In the genomic region with DNA sequence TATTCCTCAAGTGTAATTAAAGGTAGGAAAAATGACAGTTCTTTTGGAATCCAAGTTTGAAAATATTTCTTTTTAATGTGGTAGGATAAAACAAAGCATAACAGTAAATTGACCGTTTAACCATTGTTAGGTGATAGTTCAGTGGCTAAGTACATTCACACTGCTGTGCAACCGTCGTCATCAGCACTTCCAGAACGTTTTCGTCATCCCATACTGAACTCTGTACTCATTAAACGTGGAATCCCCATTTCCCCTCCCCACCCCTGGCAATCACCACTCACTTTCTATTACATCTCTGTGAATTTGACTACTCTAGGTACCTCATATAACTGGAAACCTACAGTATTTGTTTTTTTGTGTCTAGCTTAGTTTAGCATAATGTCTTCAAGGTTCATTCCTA, we compare ENCODE assay signal across 18 cellular contexts. TPM values are rescaled to one million over a fixed set of nuclear protein-coding genes. Genes with fewer than 3 reads are reported as not detected.
A peak's percentile ranks its signal among the peaks of the same experiment; 100 is the strongest.
DNase-seq lines count a peak whose midpoint lies in the region; ATAC-seq, FAIRE-seq and TF ChIP-seq lines count a peak whose summit lies in the region.
"Had no signal": no experiment of that assay in that cellular context is flagged by ENCODE, and none has a peak within 500 bp of the region (broad histone marks: within the 10 kb centered on the region; RNA-seq: fewer than 3 reads in every experiment).

No MANE protein-coding gene starts in this region.

- ATAC-seq in HepG2 (no peak), natural killer cell (no peak), HG02678 (IDR thresholded peaks at IDR 0.05; ENCODE audit: unreplicated experiment) (no peak)
- ATAC-seq: GM12878 had no signal

- BruUV-seq in HepG2 (replicated peaks; lab: Mats Ljungman, UMichigan): no TSS peak

- H3K4me1 ChIP-seq in endodermal cell (ENCODE audit: control insufficient read depth, insufficient read depth, low read length): peaks cover 6% of the 10 kb centered on the region
- peaks cover 80% of the 10 kb centered on the region for H3K4me1 ChIP-seq in HepG2 (ENCODE audit: insufficient read depth, low read length)
- peaks cover 5 to 10% of the 10 kb centered on the region in 2 experiments for H3K4me1 ChIP-seq in trophoblast cell (ENCODE audit: control insufficient read depth in 1 of 2, insufficient read depth in 2 of 2, low read length in 2 of 2)
- H3K4me1 ChIP-seq in smooth muscle cell (ENCODE audit: low read depth): peaks cover 10% of the 10 kb centered on the region

- H3K27me3 ChIP-seq in endodermal cell (ENCODE audit: control insufficient read depth, insufficient read depth, low read length, poor library complexity, severe bottlenecking): no peaks in the 10 kb centered on the region
- H3K27me3 ChIP-seq in HepG2 (ENCODE audit: control insufficient read depth in 1 of 2, insufficient read depth in 2 of 2, low read length in 2 of 2): no peaks in the 10 kb centered on the region
- no peaks in the 10 kb centered on the region for H3K27me3 ChIP-seq in trophoblast cell (ENCODE audit: insufficient read depth, low read length)
- H3K27me3 ChIP-seq in smooth muscle cell (ENCODE audit: low read depth): no peaks in the 10 kb centered on the region

- no peaks in the 10 kb centered on the region for H3K79me2 ChIP-seq in HepG2 (ENCODE audit: insufficient read depth, low read length)
- H3K79me2 ChIP-seq in trophoblast cell (ENCODE audit: control insufficient read depth, insufficient read depth, low read length, poor library complexity): no peaks in the 10 kb centered on the region
- no peaks in the 10 kb centered on the region for H3K79me2 ChIP-seq in smooth muscle cell (ENCODE audit: low read depth)

- intact Hi-C loops in HepG2 (cut with micrococcal nuclease; ENCODE audit: unreplicated experiment) (no loop called here), natural killer cell (cut with micrococcal nuclease) (no loop called here)

- no peaks in the 10 kb centered on the region for H3K27me3 Mint-ChIP-seq in endodermal cell (ENCODE audit: insufficient read depth)
- no peaks in the 10 kb centered on the region for H3K27me3 Mint-ChIP-seq in natural killer cell (ENCODE audit: low read depth in 2 of 2)
- H3K27me3 Mint-ChIP-seq: B cell; CD4-positive, alpha-beta T cell had no signal

- no peak for TF ChIP-seq CTCF in endodermal cell (conservative IDR thresholded peaks at IDR 0.05)
- TF ChIP-seq CTCF in HepG2 (CRISPR knock-in tag; IDR thresholded peaks at IDR 0.05): no peak
- TF ChIP-seq CTCF in natural killer cell (IDR thresholded peaks at IDR 0.05): no peak
- no peak for TF ChIP-seq CTCF in smooth muscle cell (IDR thresholded peaks at IDR 0.05; ENCODE audit: borderline replicate concordance, insufficient read depth, poor library complexity, severe bottlenecking)

- no peak overlapping the region for H3K9ac ChIP-seq in endodermal cell (ENCODE audit: extremely low read depth, low read length, poor library complexity, severe bottlenecking)
- no peak overlapping the region for H3K9ac ChIP-seq in HepG2 (ENCODE audit: insufficient read depth, low read depth, low read length)
- no peak overlapping the region for H3K9ac ChIP-seq in trophoblast cell (ENCODE audit: low read length)
- H3K9ac ChIP-seq in smooth muscle cell (ENCODE audit: low read depth): no peak overlapping the region

- H4K20me1 ChIP-seq in HepG2 (ENCODE audit: insufficient read depth, low read length) (no peaks in the 10 kb centered on the region), smooth muscle cell (ENCODE audit: low read depth) (no peaks in the 10 kb centered on the region)

- in situ Hi-C loops in HepG2 (cut with HindIII; ENCODE audit: extremely low pct_ligation_motif_present, low pct_unique_long_range_greater_than_20kb): no loop called here

- H3K23ac ChIP-seq in trophoblast cell (ENCODE audit: low read length): no peak overlapping the region

- H4K91ac ChIP-seq in trophoblast cell (ENCODE audit: low read depth, low read length): no peak overlapping the region

- DNase-seq in endodermal cell: no peak
- peak; percentile 53 for DNase-seq in HepG2 (ENCODE audit: low spot score)
- DNase-seq in trophoblast cell: peak; percentile 43 to 49
- DNase-seq in natural killer cell: no peak
- no peak for DNase-seq in smooth muscle cell (lab: John Stamatoyannopoulos, UW; ENCODE audit: unreplicated experiment)
- no peak for DNase-seq in middle frontal gyrus (ENCODE audit: extremely low spot score, low spot score)
- DNase-seq: C1 segment of cervical spinal cord; Calu3; CD4-positive, alpha-beta T cell; DMS 273 treated with DMSO at 0.1 percent for 48 hours; DMS79; HCEC 1CT; HFFc6; IMR-90 had no signal

- no peaks in the 10 kb centered on the region for H3K36me3 Mint-ChIP-seq in endodermal cell (ENCODE audit: low read depth)
- H3K36me3 Mint-ChIP-seq in natural killer cell: no peaks in the 10 kb centered on the region

- H3K79me1 ChIP-seq in trophoblast cell (ENCODE audit: low read length): peaks cover 6% of the 10 kb centered on the region

- no peak overlapping the region for H4K8ac ChIP-seq in trophoblast cell (ENCODE audit: low read depth, low read length)

- no peak for TF ChIP-seq POLR2A in HepG2 (IDR thresholded peaks at IDR 0.05; ENCODE audit: insufficient read depth in 1 of 2, low read depth in 2 of 2, low read length in 2 of 2)

- no peak overlapping the region for H3K27ac ChIP-seq in endodermal cell (ENCODE audit: low read depth, low read length)
- no peak overlapping the region for H3K27ac ChIP-seq in HepG2 (ENCODE audit: extremely low read length, insufficient read depth, low read length)
- H3K27ac ChIP-seq in trophoblast cell (ENCODE audit: low read depth, low read length): no peak overlapping the region
- no peak overlapping the region for H3K27ac ChIP-seq in smooth muscle cell (ENCODE audit: low read depth)

- H2BK120ac ChIP-seq in trophoblast cell (ENCODE audit: insufficient read depth, low read length, poor library complexity): no peak overlapping the region

- CTCF ChIA-PET in HepG2 (lab: Yijun Ruan, JAX; ENCODE audit: low intra/inter-chr PET ratio, low total read pairs): no interaction called here

- no peak for TF ChIP-seq EP300 in HepG2 (IDR thresholded peaks at IDR 0.05; ENCODE audit: low read depth in 2 of 2, low read length in 2 of 2)
- TF ChIP-seq EP300 in HepG2 (CRISPR knock-in tag; IDR thresholded peaks at IDR 0.05; ENCODE audit: borderline replicate concordance): no peak

- H2AFZ ChIP-seq in HepG2 (ENCODE audit: low read length): no peak overlapping the region
- H2AFZ ChIP-seq in trophoblast cell (ENCODE audit: insufficient read depth, low read length, poor library complexity): no peak overlapping the region
- H2AFZ ChIP-seq in smooth muscle cell (ENCODE audit: low read depth): no peak overlapping the region

- H3F3A ChIP-seq in smooth muscle cell (ENCODE audit: low read depth): no peaks in the 10 kb centered on the region

- FAIRE-seq in HepG2 (lab: Jason Lieb, UNC): no peak
- FAIRE-seq: A204.1, GM12878 had no signal

- no peak overlapping the region for H3K18ac ChIP-seq in trophoblast cell (ENCODE audit: low read length)

- H3K14ac ChIP-seq in trophoblast cell (ENCODE audit: low read length): no peak overlapping the region

- H3K4me1 Mint-ChIP-seq in endodermal cell (peaks cover 39% of the 10 kb centered on the region), natural killer cell (no peaks in the 10 kb centered on the region)
- H3K4me1 Mint-ChIP-seq: B cell had no signal

- H3K36me3 ChIP-seq in endodermal cell (ENCODE audit: control insufficient read depth, insufficient read depth, low read length) (no peaks in the 10 kb centered on the region), HepG2 (replicated peaks in 1 of 2; ENCODE audit: control insufficient read depth in 1 of 2, insufficient read depth in 2 of 2, low read length in 2 of 2) (no peaks in the 10 kb centered on the region), trophoblast cell (ENCODE audit: control insufficient read depth in 1 of 2, insufficient read depth in 2 of 2, low read length in 2 of 2) (no peaks in the 10 kb centered on the region), smooth muscle cell (ENCODE audit: low read depth) (no peaks in the 10 kb centered on the region)

- no peak overlapping the region for H3K4me3 Mint-ChIP-seq in endodermal cell
- no peak overlapping the region for H3K4me3 Mint-ChIP-seq in natural killer cell
- H3K4me3 Mint-ChIP-seq: B cell; CD4-positive, alpha-beta T cell; HFFc6 had no signal

- H3K4me3 ChIP-seq in endodermal cell (ENCODE audit: low read length): no peak overlapping the region
- no peak overlapping the region for H3K4me3 ChIP-seq in HepG2 (replicated peaks in 1 of 3; ENCODE audit: insufficient read depth in 1 of 3, low read depth in 2 of 3, low read length in 3 of 3)
- no peak overlapping the region for H3K4me3 ChIP-seq in trophoblast cell (ENCODE audit: low read depth, low read length)
- H3K4me3 ChIP-seq in smooth muscle cell: no peak overlapping the region
- H3K4me3 ChIP-seq: GM12878 had no signal

- no peak overlapping the region for H3K4ac ChIP-seq in trophoblast cell (ENCODE audit: low read depth, low read length)

- no peak overlapping the region for H4K12ac ChIP-seq in trophoblast cell (ENCODE audit: low read depth, low read length)

- POLR2A ChIA-PET in HepG2 (lab: Yijun Ruan, JAX): interaction anchor here (0.7 to 0.9 kb wide), 3 partner anchors 9 to 133 kb away, joined by 3 read pairs; no protein-coding TSS in a partner anchor

- H3K9me3 Mint-ChIP-seq in endodermal cell: no peaks in the 10 kb centered on the region
- no peaks in the 10 kb centered on the region for H3K9me3 Mint-ChIP-seq in natural killer cell
- H3K9me3 Mint-ChIP-seq: CD4-positive, alpha-beta T cell; HFFc6 had no signal

- H2AK5ac ChIP-seq in trophoblast cell (ENCODE audit: low read length): no peak overlapping the region

- no peak overlapping the region for H2BK12ac ChIP-seq in trophoblast cell (ENCODE audit: low read length)

- H3K27ac Mint-ChIP-seq in endodermal cell (peak overlapping the region; percentile 74), natural killer cell (no peak overlapping the region)
- H3K27ac Mint-ChIP-seq: B cell; CD4-positive, alpha-beta T cell; HFFc6 had no signal

- TF ChIP-seq RAD21 in HepG2 (CRISPR knock-in tag; IDR thresholded peaks at IDR 0.05): no peak

- no peak overlapping the region for H2BK5ac ChIP-seq in trophoblast cell (ENCODE audit: low read depth, low read length, poor library complexity)

- H3K4me2 ChIP-seq in HepG2 (ENCODE audit: low read depth, low read length): 0 out of 2 replicates have a peak overlapping the region, but pooled peaks have one; percentile 16
- H3K4me2 ChIP-seq in trophoblast cell (ENCODE audit: low read length): no peak overlapping the region
- H3K4me2 ChIP-seq in smooth muscle cell: no peak overlapping the region

- H3K9me3 ChIP-seq in endodermal cell (ENCODE audit: control insufficient read depth, low read length) (no peaks in the 10 kb centered on the region), HepG2 (ENCODE audit: low read length) (no peaks in the 10 kb centered on the region), trophoblast cell (ENCODE audit: insufficient read depth, low read depth, low read length) (no peaks in the 10 kb centered on the region), smooth muscle cell (replicated peaks; ENCODE audit: low read depth) (no peaks in the 10 kb centered on the region)

- 93 to 94% methylated on average over 6 of the region's 6 CpGs for WGBS in endodermal cell (ENCODE audit: insufficient coverage in 1 of 2, insufficient read length in 1 of 2), 2 experiments
- WGBS in HepG2 (ENCODE audit: low lambda C conversion rate): 20% methylated on average over 6 of the region's 6 CpGs
- no CpG with 5 or more reads among the region's 6 CpGs for WGBS in trophoblast cell (ENCODE audit: extremely low coverage, insufficient coverage, insufficient read length)
- WGBS in smooth muscle cell (ENCODE audit: low lambda C conversion rate): 92% methylated on average over 6 of the region's 6 CpGs

RNA-seq across cellular contexts. Expression of a gene that starts 32.9 kb away (rescaled TPM):
- total RNA-seq in endodermal cell: 1,000 to 10,000 TPM; 1,055 to 1,188 TPM
- polyA plus RNA-seq in endodermal cell (2013, experiment 1 of 2): 95.5 TPM
- 122 TPM for polyA plus RNA-seq in endodermal cell (2013, experiment 2 of 2)
- 28.9 and 34.3 TPM in 2 replicates for total RNA-seq in HepG2 (2016; rRNA removed; fragmentation: Illumina TruSeq; extraction: Trizol)
- total RNA-seq in HepG2 (2016; cell fraction: cytosol; rRNA removed; fragmentation: Illumina TruSeq; extraction: Trizol; ENCODE audit: low read depth): 3.1 and 4.0 TPM in 2 replicates
- total RNA-seq in HepG2 (2016; cell fraction: insoluble cytoplasmic fraction; rRNA removed; fragmentation: Illumina TruSeq; extraction: Trizol): 27.1 and 33.9 TPM in 2 replicates
- 17.9 and 18.6 TPM in 2 replicates for total RNA-seq in HepG2 (2016; cell fraction: membrane; rRNA removed; fragmentation: Illumina TruSeq; extraction: Trizol)
- total RNA-seq in HepG2 (2016; cell fraction: nucleus; rRNA removed; fragmentation: Illumina TruSeq; extraction: Trizol): 49.9 and 55.0 TPM in 2 replicates
- 25.3 and 29.1 TPM in 2 replicates for polyA plus RNA-seq in HepG2 (2011; rRNA removed)
- 17.7 and 21.9 TPM in 2 replicates for polyA plus RNA-seq in HepG2 (2011; cell fraction: cytosol; rRNA removed)
- polyA plus RNA-seq in HepG2 (2011; cell fraction: nucleus; rRNA removed): 46.8 and 48.3 TPM in 2 replicates
- polyA plus RNA-seq in HepG2 (2012): 41.5 and 51.6 TPM in 2 replicates
- polyA plus RNA-seq in HepG2 (2016; cell fraction: cytosol; fragmentation: Illumina TruSeq; extraction: Trizol; ENCODE audit: low read depth): 1.9 and 2.0 TPM in 2 replicates
- 21.1 and 22.9 TPM in 2 replicates for polyA plus RNA-seq in HepG2 (2016; cell fraction: insoluble cytoplasmic fraction; fragmentation: Illumina TruSeq; extraction: Trizol; ENCODE audit: low read depth)
- 6.8 and 7.4 TPM in 2 replicates for polyA plus RNA-seq in HepG2 (2016; cell fraction: membrane; fragmentation: Illumina TruSeq; extraction: Trizol; ENCODE audit: low read depth)
- 38.4 and 40.1 TPM in 2 replicates for polyA plus RNA-seq in HepG2 (2016; cell fraction: nucleus; fragmentation: Illumina TruSeq; extraction: Trizol; ENCODE audit: insufficient read depth, low read depth)
- polyA minus RNA-seq in HepG2 (2011; rRNA and poly(A)+ RNA removed; ENCODE audit: low replicate concordance): 4.3 and 130 TPM in 2 replicates
- 61.0 and 69.9 TPM in 2 replicates for polyA minus RNA-seq in HepG2 (2011; cell fraction: cytosol; rRNA and poly(A)+ RNA removed)
- 116 and 135 TPM in 2 replicates for polyA minus RNA-seq in HepG2 (2011; cell fraction: nucleus; rRNA and poly(A)+ RNA removed)
- polyA plus RNA-seq in trophoblast cell (2013): 11.9 and 12.8 TPM in 2 replicates
- 1 to 10 TPM in 1 of 3 donors, under 1 TPM in 2; 0.38 to 1.0 (median 0.42) TPM for total RNA-seq in natural killer cell
- 0.67 and 1.4 TPM in 2 replicates for total RNA-seq in smooth muscle cell
- polyA plus RNA-seq in smooth muscle cell: 0.09 and 0.60 TPM in 2 replicates

Comparison
In these comparisons a context has a peak if more than half of its experiments do, and no peak if none do; other contexts are left out.
1. DNase-seq: peak in HepG2 (single experiment) and trophoblast cell (2 of 2); none in endodermal cell (single experiment), natural killer cell (single experiment), smooth muscle cell (single experiment) and middle frontal gyrus (single experiment).
2. RNA of a gene that starts 32.9 kb away (total RNA-seq): 1,055 to 1,188 TPM in endodermal cell; 3.1 to 55.0 TPM in HepG2, 0.67 to 1.4 TPM in smooth muscle cell and 0.38 to 1.0 TPM in natural killer cell; every median in the first group is over 10 times any median in the second.